In the genomic region with DNA sequence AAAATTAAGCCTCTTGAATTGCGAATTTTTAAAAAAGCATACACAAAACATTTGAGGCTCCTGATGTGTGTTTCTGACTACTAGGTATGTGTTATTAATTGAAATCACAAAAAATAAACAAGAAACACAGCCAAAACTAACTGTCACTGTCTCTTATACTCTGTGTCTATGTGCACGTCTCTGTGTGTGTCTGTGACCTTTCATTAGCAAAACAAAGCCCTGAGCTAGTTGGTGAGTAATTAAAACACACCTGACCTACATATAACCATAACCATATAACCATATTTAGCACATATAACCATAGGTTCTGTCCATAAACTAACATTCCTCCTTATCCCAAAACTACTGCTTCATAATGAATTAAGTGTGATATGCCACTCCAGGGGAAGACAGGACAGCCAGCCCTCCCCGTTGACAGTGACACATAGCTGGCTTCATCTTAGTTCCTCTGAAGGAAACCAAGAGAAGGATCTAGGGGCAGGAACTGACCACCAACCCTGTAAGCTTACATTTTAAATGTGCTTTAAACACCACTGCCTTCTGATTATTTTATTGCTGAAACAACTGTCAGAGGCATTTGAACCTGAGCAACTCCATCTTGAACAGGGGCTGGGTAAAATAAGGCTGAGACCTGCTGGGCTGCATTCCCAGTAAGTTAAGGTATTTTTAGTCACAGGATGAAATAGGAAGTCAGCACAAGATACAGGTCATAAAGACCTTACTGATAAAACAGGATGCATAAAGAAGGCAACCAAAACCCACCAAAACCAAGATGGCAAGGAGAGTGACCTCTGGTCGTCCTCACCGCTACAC, we compare ENCODE assay signal across 12 cellular contexts.
DNase-seq lines count a peak whose midpoint lies in the region; ATAC-seq and TF ChIP-seq lines count a peak whose summit lies in the region.
"Had no signal": no experiment of that assay in that cellular context is flagged by ENCODE, and none has a peak within 500 bp of the region (broad histone marks: within the 10 kb centered on the region; RNA-seq: fewer than 3 reads in every experiment).

No MANE protein-coding gene starts in this region.

- H3K4me1 Mint-ChIP-seq in CD8-positive, alpha-beta T cell (ENCODE audit: low read depth): peaks cover 76% of the 10 kb centered on the region

- no peak overlapping the region for H3K27ac ChIP-seq in CD8-positive, alpha-beta T cell (ENCODE audit: low read depth, low read length)
- peak overlapping the region; percentile 57 for H3K27ac ChIP-seq in rectal smooth muscle tissue (ENCODE audit: low read depth, low read length)

- H3K27ac Mint-ChIP-seq in CD8-positive, alpha-beta T cell: peak overlapping the region; percentile 24

- no peaks in the 10 kb centered on the region for H3K36me3 ChIP-seq in CD8-positive, alpha-beta T cell (ENCODE audit: insufficient read depth, low read length)
- H3K36me3 ChIP-seq in rectal smooth muscle tissue (ENCODE audit: control insufficient read depth, insufficient read depth, low read length): no peaks in the 10 kb centered on the region

- TF ChIP-seq CTCF in CD8-positive, alpha-beta T cell (IDR thresholded peaks at IDR 0.05): no peak

- no peak overlapping the region for H3K4me3 ChIP-seq in CD8-positive, alpha-beta T cell (ENCODE audit: low read depth, low read length)
- peak overlapping the region; percentile 12 for H3K4me3 ChIP-seq in rectal smooth muscle tissue (ENCODE audit: low read length)

- no peaks in the 10 kb centered on the region for H3K9me3 ChIP-seq in CD8-positive, alpha-beta T cell (ENCODE audit: low read length)

- no peaks in the 10 kb centered on the region for H3K27me3 Mint-ChIP-seq in CD8-positive, alpha-beta T cell (ENCODE audit: low read depth)

- no peak for DNase-seq in CD8-positive, alpha-beta T cell
- DNase-seq in left ventricle myocardium superior: no peak
- DNase-seq in posterior cingulate gyrus: no peak
- no peak for DNase-seq in NCI-H524 (lab: John Stamatoyannopoulos, UW)
- no peak for DNase-seq in activated CD8-positive, alpha-beta memory T cell treated with anti-CD3 and anti-CD28 coated beads, Interleukin-2, amount 50 U/mL, for 48 hours
- DNase-seq: activated CD4-positive, alpha-beta T cell treated with anti-CD3 and anti-CD28 coated beads for 1 hour; activated naive CD4-positive, alpha-beta T cell treated with Interleukin-2 at 50 U/mL for 16 hours; COR-L47; RPMI8226 had no signal

- peaks cover 42% of the 10 kb centered on the region for H3K4me1 ChIP-seq in CD8-positive, alpha-beta T cell (ENCODE audit: insufficient read depth, low read length)
- H3K4me1 ChIP-seq in rectal smooth muscle tissue (ENCODE audit: control insufficient read depth, insufficient read depth, low read length): peaks cover 37% of the 10 kb centered on the region

- H3K36me3 Mint-ChIP-seq in CD8-positive, alpha-beta T cell: peaks cover 11% of the 10 kb centered on the region

- no peak overlapping the region for H3K4me3 Mint-ChIP-seq in CD8-positive, alpha-beta T cell

- no peak overlapping the region for H3K9ac ChIP-seq in rectal smooth muscle tissue (ENCODE audit: low read length)

- intact Hi-C loops in CD8-positive, alpha-beta T cell (cut with DNase I, micrococcal nuclease): no loop called here
- intact Hi-C loops in left ventricle myocardium superior (cut with micrococcal nuclease) (no loop called here), posterior cingulate gyrus (cut with DNase I) (no loop called here)

- POLR2A ChIA-PET in CD8-positive, alpha-beta T cell (lab: Charles Lee): no interaction called here

- H3K9me3 Mint-ChIP-seq in CD8-positive, alpha-beta T cell: no peaks in the 10 kb centered on the region

- CTCF ChIA-PET in CD8-positive, alpha-beta T cell (lab: Charles Lee): no interaction called here

- no peaks in the 10 kb centered on the region for H3K27me3 ChIP-seq in CD8-positive, alpha-beta T cell (ENCODE audit: insufficient read depth, low read length)
- no peaks in the 10 kb centered on the region for H3K27me3 ChIP-seq in rectal smooth muscle tissue (ENCODE audit: control insufficient read depth, insufficient read depth, low read length)

- no peak for ATAC-seq in CD8-positive, alpha-beta T cell
- ATAC-seq in SK-N-SH treated with all-trans-retinoic acid at 6 μM for 48 hours: no peak
- ATAC-seq in left ventricle myocardium superior: peak; percentile 28
- ATAC-seq in GM19463 (IDR thresholded peaks at IDR 0.05; ENCODE audit: unreplicated experiment): no peak

TF ChIP-seq in SK-N-SH treated with all-trans-retinoic acid at 6 μM for 48 hours, 23 proteins besides CTCF, POLR2A, EP300 and RAD21:
- TF ChIP-seq, protein P1, sequence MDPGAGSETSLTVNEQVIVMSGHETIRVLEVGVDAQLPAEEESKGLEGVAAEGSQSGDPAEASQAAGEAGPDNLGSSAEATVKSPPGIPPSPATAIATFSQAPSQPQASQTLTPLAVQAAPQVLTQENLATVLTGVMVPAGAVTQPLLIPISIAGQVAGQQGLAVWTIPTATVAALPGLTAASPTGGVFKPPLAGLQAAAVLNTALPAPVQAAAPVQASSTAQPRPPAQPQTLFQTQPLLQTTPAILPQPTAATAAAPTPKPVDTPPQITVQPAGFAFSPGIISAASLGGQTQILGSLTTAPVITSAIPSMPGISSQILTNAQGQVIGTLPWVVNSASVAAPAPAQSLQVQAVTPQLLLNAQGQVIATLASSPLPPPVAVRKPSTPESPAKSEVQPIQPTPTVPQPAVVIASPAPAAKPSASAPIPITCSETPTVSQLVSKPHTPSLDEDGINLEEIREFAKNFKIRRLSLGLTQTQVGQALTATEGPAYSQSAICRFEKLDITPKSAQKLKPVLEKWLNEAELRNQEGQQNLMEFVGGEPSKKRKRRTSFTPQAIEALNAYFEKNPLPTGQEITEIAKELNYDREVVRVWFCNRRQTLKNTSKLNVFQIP (CRISPR knock-in tag; IDR thresholded peaks at IDR 0.05; ENCODE audit: borderline replicate concordance, low read depth): no peak
- TF ChIP-seq CSDC2 (CRISPR knock-in tag; IDR thresholded peaks at IDR 0.05) (peak; percentile 74; the same call in 1 of the 2 replicates), ZFP3 (CRISPR knock-in tag; IDR thresholded peaks at IDR 0.05) (peak; percentile 62; the same call in 1 of the 2 replicates)
